Comparison of ENCODE assay signal across 13 cellular contexts in genomic region chr1:29708381-29708780, GRCh38.
DNase-seq lines count a peak whose midpoint lies in the region; TF ChIP-seq lines count a peak whose summit lies in the region.
"Had no signal": no experiment of that assay in that cellular context is flagged by ENCODE, and none has a peak within 500 bp of the region (broad histone marks: within the 10 kb centered on the region; RNA-seq: fewer than 3 reads in every experiment).

No MANE protein-coding gene starts in this region.

- H3K9me2 ChIP-seq in PC-9 (ENCODE audit: insufficient read depth): no peaks in the 10 kb centered on the region

- TF ChIP-seq POLR2A in breast epithelium (IDR thresholded peaks at IDR 0.05): no peak

- TF ChIP-seq CTCF in MCF 10A (IDR thresholded peaks at IDR 0.05; ENCODE audit: unreplicated experiment) (no peak), breast epithelium (IDR thresholded peaks at IDR 0.05) (no peak), PC-9 (conservative IDR thresholded peaks at IDR 0.05) (no peak), fibroblast of lung (conservative IDR thresholded peaks at IDR 0.05 in 1 of 2, IDR thresholded peaks at IDR 0.05 in 1 of 2; ENCODE audit: low read depth in 1 of 2, low read length in 2 of 2) (no peak), type B pancreatic cell (conservative IDR thresholded peaks at IDR 0.05) (no peak)

- peaks cover 5 to 18% of the 10 kb centered on the region in 2 donors for H3K27me3 ChIP-seq in breast epithelium
- H3K27me3 ChIP-seq in PC-9 (ENCODE audit: insufficient read depth, low read depth): no peaks in the 10 kb centered on the region
- peaks cover 9% of the 10 kb centered on the region for H3K27me3 ChIP-seq in fibroblast of lung (ENCODE audit: control insufficient read depth, insufficient read depth, low read length)

- H3K4me1 ChIP-seq in breast epithelium (no peaks in the 10 kb centered on the region), PC-9 (replicated peaks; ENCODE audit: insufficient read depth) (peaks cover 32% of the 10 kb centered on the region), fibroblast of lung (ENCODE audit: control insufficient read depth, extremely low read depth, insufficient read depth, low read length) (peaks cover 21% of the 10 kb centered on the region)

- H3K9me3 ChIP-seq in breast epithelium: no peaks in the 10 kb centered on the region
- H3K9me3 ChIP-seq in PC-9 (ENCODE audit: insufficient read depth, low read depth): no peaks in the 10 kb centered on the region
- H3K9me3 ChIP-seq in fibroblast of lung (ENCODE audit: control insufficient read depth, insufficient read depth, low read depth, low read length): no peaks in the 10 kb centered on the region
- H3K9me3 ChIP-seq: heart left ventricle had no signal

- H3K27ac Mint-ChIP-seq in MCF 10A (ENCODE audit: low read depth, unreplicated experiment) (peak overlapping the region; percentile 88), type B pancreatic cell (peak overlapping the region; percentile 17)
- H3K27ac Mint-ChIP-seq: T-cell had no signal

- H3F3A ChIP-seq in PC-9 (ENCODE audit: insufficient read depth, low read depth): peaks cover 21% of the 10 kb centered on the region

- H3K79me2 ChIP-seq in PC-9 (ENCODE audit: low read depth) (no peaks in the 10 kb centered on the region), fibroblast of lung (ENCODE audit: control insufficient read depth, insufficient read depth, low read length) (no peaks in the 10 kb centered on the region)

- no peaks in the 10 kb centered on the region for H3K9me3 Mint-ChIP-seq in MCF 10A (ENCODE audit: unreplicated experiment)
- H3K9me3 Mint-ChIP-seq in type B pancreatic cell: no peaks in the 10 kb centered on the region
- H3K9me3 Mint-ChIP-seq: T-cell had no signal

- POLR2A ChIA-PET in MCF 10A (lab: Yijun Ruan, JAX): no interaction called here
- POLR2A ChIA-PET in PC-9 (lab: Charles Lee; ENCODE audit: unreplicated experiment): no interaction called here

- peaks cover 45% of the 10 kb centered on the region for H3K4me1 Mint-ChIP-seq in MCF 10A (ENCODE audit: insufficient read depth, unreplicated experiment)
- peaks cover 47% of the 10 kb centered on the region for H3K4me1 Mint-ChIP-seq in type B pancreatic cell (ENCODE audit: unreplicated experiment)

- DNase-seq in MCF 10A (ENCODE audit: unreplicated experiment) (no peak), breast epithelium (ENCODE audit: low spot score in 2 of 2) (no peak), PC-9 (no peak), fibroblast of lung (ENCODE audit: low read depth in 2 of 2) (peak in 1 of 2 donors; percentile 50), type B pancreatic cell (ENCODE audit: extremely low spot score, unreplicated experiment) (no peak), NCI-H187 treated with DMSO at 0.1 percent for 48 hours (lab: John Stamatoyannopoulos, UW) (no peak), SIG-M5 (lab: John Stamatoyannopoulos, UW) (no peak), NCI-H510A treated with DMSO at 0.1 percent for 48 hours (lab: John Stamatoyannopoulos, UW) (no peak)
- DNase-seq: DMS53, heart left ventricle, NCI-H446 treated with DMSO at 0.1 percent for 48 hours, small intestine, T-cell had no signal

- H3K36me3 Mint-ChIP-seq in MCF 10A (ENCODE audit: insufficient read depth, unreplicated experiment): peaks cover 4% of the 10 kb centered on the region
- no peaks in the 10 kb centered on the region for H3K36me3 Mint-ChIP-seq in type B pancreatic cell
- H3K36me3 Mint-ChIP-seq: T-cell had no signal

- H3K4me3 ChIP-seq in breast epithelium (no peak overlapping the region), PC-9 (no peak overlapping the region), fibroblast of lung (replicated peaks in 1 of 4; ENCODE audit: control extremely low read depth in 1 of 4, insufficient read depth in 1 of 4, low read depth in 3 of 4, low read length in 4 of 4) (no peak overlapping the region)
- H3K4me3 ChIP-seq: heart left ventricle had no signal

- no peak overlapping the region for H3K4me3 Mint-ChIP-seq in MCF 10A (ENCODE audit: unreplicated experiment)
- H3K4me3 Mint-ChIP-seq in type B pancreatic cell: peak overlapping the region; percentile 48
- H3K4me3 Mint-ChIP-seq: T-cell had no signal

- no peak overlapping the region for H3K27ac ChIP-seq in breast epithelium
- peak overlapping the region; percentile 93 for H3K27ac ChIP-seq in PC-9
- H3K27ac ChIP-seq in fibroblast of lung (ENCODE audit: insufficient read depth, low read length): peak overlapping the region; percentile 60

- BruUV-seq in MCF 10A (replicated peaks; lab: Mats Ljungman, UMichigan) (no TSS peak), PC-9 (replicated peaks; lab: Mats Ljungman, UMichigan) (TSS peak; percentile 72)

- H2AFZ ChIP-seq in PC-9 (0 out of 2 replicates have a peak overlapping the region, but pooled peaks have one; percentile 65), fibroblast of lung (ENCODE audit: low read length) (no peak overlapping the region)

- H3K27me3 Mint-ChIP-seq in MCF 10A (ENCODE audit: insufficient read depth, unreplicated experiment) (no peaks in the 10 kb centered on the region), type B pancreatic cell (peaks cover 23% of the 10 kb centered on the region)

- CTCF ChIA-PET in MCF 10A (lab: Yijun Ruan, JAX) (interaction anchor here (0.6 to 1.1 kb wide), 5 partner anchors 101 to 806 kb away, joined by 3 to 4 read pairs (median 3); no protein-coding TSS in a partner anchor), PC-9 (lab: Charles Lee) (no interaction called here)

- H4K20me1 ChIP-seq in PC-9 (ENCODE audit: insufficient read depth): no peaks in the 10 kb centered on the region
- H4K20me1 ChIP-seq in fibroblast of lung (ENCODE audit: control insufficient read depth, extremely low read depth, insufficient read depth, low read length): no peaks in the 10 kb centered on the region

- no peaks in the 10 kb centered on the region for H3K36me3 ChIP-seq in breast epithelium
- no peaks in the 10 kb centered on the region for H3K36me3 ChIP-seq in PC-9 (ENCODE audit: low read depth)
- no peaks in the 10 kb centered on the region for H3K36me3 ChIP-seq in fibroblast of lung (ENCODE audit: control insufficient read depth, insufficient read depth, low read length)
- H3K36me3 ChIP-seq: heart left ventricle had no signal

- peak overlapping the region; percentile 71 for H3K4me2 ChIP-seq in PC-9
- no peak overlapping the region for H3K4me2 ChIP-seq in fibroblast of lung (ENCODE audit: extremely low read depth, insufficient read depth, low read length)

- H3K9ac ChIP-seq in fibroblast of lung (ENCODE audit: insufficient read depth, low read length): no peak overlapping the region

- intact Hi-C loops in MCF 10A (cut with micrococcal nuclease): loop anchor here (2.0 to 10.0 kb wide), 6 partner anchors 84 to 402 kb away; no protein-coding TSS in a partner anchor
- intact Hi-C loops in breast epithelium (cut with DNase I; ENCODE audit: low total_unique reads): no loop called here
- intact Hi-C loops in PC-9 (cut with micrococcal nuclease; ENCODE audit: unreplicated experiment): loop anchor here (5.0 to 10.0 kb wide), 2 partner anchors 406 to 471 kb away; partner anchors contain the start of gene PTPRU

Comparison
In these comparisons a context has a peak if more than half of its experiments do, and no peak if none do; other contexts are left out.
1. H3K27ac ChIP-seq: peak in PC-9 (single experiment) and fibroblast of lung (single experiment); none in breast epithelium (0 of 2).